Comparison of ENCODE assay signal across 17 cellular contexts in genomic region chr12:52452101-52452500, GRCh38. TPM values are rescaled to one million over a fixed set of nuclear protein-coding genes. Genes with fewer than 3 reads are reported as not detected.
"Had no signal": no experiment of that assay in that cellular context is flagged by ENCODE, and none has a peak within 500 bp of the region (broad histone marks: within the 10 kb centered on the region; RNA-seq: fewer than 3 reads in every experiment).

KRT6B (minus strand) TSS chr12:52452146; CDS start chr12:52452078, 68 bp downstream.

- H3K9me3 ChIP-seq: colonic mucosa, stomach, thyroid gland, uterus had no signal

- H3K36me3 ChIP-seq: cardiac muscle cell, colonic mucosa, stomach, thyroid gland, uterus had no signal

- H3K27me3 ChIP-seq: cardiac muscle cell, colonic mucosa, stomach, thyroid gland, uterus had no signal

- DNase-seq: activated CD4-positive, alpha-beta memory T cell treated with anti-CD3 and anti-CD28 coated beads for 36 hours; activated CD4-positive, alpha-beta T cell treated with anti-CD3 and anti-CD28 coated beads for 1 hour; activated gamma-delta T cell treated with Interleukin-2 at 50 U/mL for 16 hours; activated naive CD8-positive, alpha-beta T cell treated with anti-CD3 and anti-CD28 coated beads, Interleukin-2, amount 10 ng/mL, durations not matched to agents 7 days and 5 days; activated T-cell treated with anti-CD3 and anti-CD28 coated beads, Interleukin-2, amount 50 U/mL, for 4 hours; anterior cingulate cortex; colonic mucosa; effector memory CD8-positive, alpha-beta T cell; erythroblast; foreskin fibroblast; mesenchymal stem cell; occipital lobe; stomach; T-helper 9 cell; thyroid gland; uterus had no signal

- ATAC-seq: activated T-cell treated with anti-CD3 and anti-CD28 coated beads, Interleukin-2, amount 50 U/mL, for 4 hours; effector memory CD8-positive, alpha-beta T cell had no signal

- H3K4me3 ChIP-seq: cardiac muscle cell, colonic mucosa, stomach, thyroid gland, uterus had no signal

- H3K27ac ChIP-seq: cardiac muscle cell, colonic mucosa, stomach, thyroid gland, uterus had no signal

- H3K4me1 ChIP-seq: colonic mucosa, stomach, thyroid gland, uterus had no signal

RNA-seq across cellular contexts. Expression of gene KRT6B, which starts in this region (rescaled TPM):
- total RNA-seq: activated CD4-positive, alpha-beta memory T cell treated with anti-CD3 and anti-CD28 coated beads for 36 hours; activated naive CD8-positive, alpha-beta T cell treated with anti-CD3 and anti-CD28 coated beads, Interleukin-2, amount 10 ng/mL, durations not matched to agents 7 days and 5 days; activated T-cell treated with anti-CD3 and anti-CD28 coated beads, Interleukin-2, amount 50 U/mL, for 4 hours; cardiac muscle cell; thyroid gland; uterus had no signal
